ENCODE assay signal across 8 cellular contexts in the genomic region with DNA sequence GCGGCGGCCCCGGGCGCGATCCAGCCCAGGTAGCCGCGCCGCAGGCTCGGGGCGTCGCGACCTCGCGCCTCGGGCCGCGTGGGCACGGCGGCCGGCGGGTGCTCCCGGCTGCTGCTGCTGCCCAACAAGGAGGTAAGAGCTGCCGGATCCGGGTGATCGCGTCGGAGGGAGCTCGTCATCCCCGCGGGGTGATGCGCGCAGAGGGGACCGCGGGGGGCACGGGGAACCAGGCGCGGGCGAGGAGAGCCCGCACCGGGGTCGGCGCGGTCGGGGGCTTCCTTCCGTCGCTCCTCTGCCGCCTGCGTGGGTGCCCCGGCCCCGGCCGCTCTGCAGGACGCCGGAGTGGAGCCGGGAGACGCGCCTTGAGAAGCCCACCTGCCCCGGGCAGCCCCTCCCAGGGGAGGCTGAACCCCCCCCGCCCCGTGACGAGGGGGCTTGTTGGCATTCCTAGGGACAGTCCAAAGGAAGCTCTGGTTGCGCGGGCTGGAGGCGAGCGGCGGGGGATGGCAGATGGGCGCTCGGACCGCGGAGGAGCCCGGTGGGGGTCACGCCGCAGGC.
A peak's percentile ranks its signal among the peaks of the same experiment; 100 is the strongest.
DNase-seq lines count a peak whose midpoint lies in the region; ATAC-seq and TF ChIP-seq lines count a peak whose summit lies in the region.

No MANE protein-coding gene starts in this region.

- H2BK120ac ChIP-seq in H9 (ENCODE audit: low read depth, low read length, poor library complexity, severe bottlenecking), result no peak overlapping the region
- H2BK120ac ChIP-seq in mesenchymal stem cell (ENCODE audit: low read depth, low read length), result peak overlapping the region; percentile 11

- no peak overlapping the region for H2BK5ac ChIP-seq in H9 (ENCODE audit: insufficient read length, low read length)
- H2BK5ac ChIP-seq in mesenchymal stem cell (ENCODE audit: low read depth, low read length, poor library complexity, severe bottlenecking), result no peak overlapping the region

- H3K27me3 Mint-ChIP-seq in H9 (ENCODE audit: low read depth) (peaks cover 11% of the 10 kb centered on the region), chondrocyte (ENCODE audit: low read depth) (peaks cover 1% of the 10 kb centered on the region)

- H2BK15ac ChIP-seq in H9 (ENCODE audit: low read depth, low read length), result no peak overlapping the region
- peak overlapping the region; percentile 81 for H2BK15ac ChIP-seq in mesenchymal stem cell (ENCODE audit: low read depth, poor library complexity, severe bottlenecking)

- no peak overlapping the region for H3K9ac ChIP-seq in H9 (ENCODE audit: extremely low read depth, insufficient read length, low read length)
- peak overlapping the region; percentile 82 for H3K9ac ChIP-seq in mesenchymal stem cell (ENCODE audit: low read length)

- no peak overlapping the region for H3K56ac ChIP-seq in H9 (ENCODE audit: insufficient read length, low read depth, low read length)

- TF ChIP-seq EP300 in upper lobe of left lung (IDR thresholded peaks at IDR 0.05), result no peak

- H4K91ac ChIP-seq in H9 (ENCODE audit: insufficient read length, low read depth, low read length), result no peak overlapping the region
- peak overlapping the region; percentile 11 for H4K91ac ChIP-seq in mesenchymal stem cell (ENCODE audit: low read length)

- H2AK5ac ChIP-seq in H9 (ENCODE audit: insufficient read length, low read length) (no peak overlapping the region), mesenchymal stem cell (ENCODE audit: low read length, severe bottlenecking) (no peak overlapping the region)

- H3K4me2 ChIP-seq in H9 (ENCODE audit: insufficient read depth, insufficient read length, low read length) (peak overlapping the region; percentile 79), PC-9 (peak overlapping the region; percentile 84), mesenchymal stem cell (ENCODE audit: low read length, poor library complexity, severe bottlenecking) (peak overlapping the region; percentile 74)

- H4K20me1 ChIP-seq in H9 (ENCODE audit: control insufficient read depth, insufficient read depth, insufficient read length) (no peaks in the 10 kb centered on the region), PC-9 (ENCODE audit: insufficient read depth) (0 out of 2 replicates have a peak, but pooled peaks cover 3% of the 10 kb centered on the region)

- no peak for TF ChIP-seq CTCF in H9 (conservative IDR thresholded peaks at IDR 0.05)
- no peak for TF ChIP-seq CTCF in PC-9 (conservative IDR thresholded peaks at IDR 0.05)
- no peak for TF ChIP-seq CTCF in chondrocyte (IDR thresholded peaks at IDR 0.05)
- TF ChIP-seq CTCF in upper lobe of left lung (IDR thresholded peaks at IDR 0.05), result no peak

- no peaks in the 10 kb centered on the region for H3K9me3 Mint-ChIP-seq in H9
- H3K9me3 Mint-ChIP-seq in chondrocyte (ENCODE audit: low read depth), result no peaks in the 10 kb centered on the region

- peak overlapping the region; percentile 97 for H3K4me3 ChIP-seq in PC-9
- H3K4me3 ChIP-seq in mesenchymal stem cell (ENCODE audit: insufficient read depth in 1 of 2, low read depth in 1 of 2, low read length in 2 of 2), result peak overlapping the region; percentile 80 to 86
- H3K4me3 ChIP-seq in upper lobe of left lung, result peak overlapping the region; percentile 80 to 98 (median 96)

- no peaks in the 10 kb centered on the region for H3F3A ChIP-seq in PC-9 (ENCODE audit: insufficient read depth, low read depth)

- H3K4me1 ChIP-seq in H9 (ENCODE audit: insufficient read depth, low read length) (peaks cover 2% of the 10 kb centered on the region; the same call in 1 of the 2 replicates), PC-9 (replicated peaks; ENCODE audit: insufficient read depth) (peaks cover 12% of the 10 kb centered on the region), mesenchymal stem cell (ENCODE audit: control insufficient read depth, insufficient read depth, low read depth, low read length) (peaks cover 18% of the 10 kb centered on the region), upper lobe of left lung (peaks cover 28 to 56% (median 35%) of the 10 kb centered on the region in 4 donors)

- peak overlapping the region; percentile 70 to 86 for H3K4me3 Mint-ChIP-seq in H9
- H3K4me3 Mint-ChIP-seq in chondrocyte (ENCODE audit: unreplicated experiment), result peak overlapping the region; percentile 73

- H3K9me2 ChIP-seq in PC-9 (ENCODE audit: insufficient read depth), result no peaks in the 10 kb centered on the region

- H3K79me1 ChIP-seq in H9 (ENCODE audit: insufficient read depth, low read depth, low read length, poor library complexity, severe bottlenecking) (peaks cover 3% of the 10 kb centered on the region), mesenchymal stem cell (replicated peaks; ENCODE audit: low read length, poor library complexity, severe bottlenecking) (peaks cover 20% of the 10 kb centered on the region)

- H3K36me3 Mint-ChIP-seq in H9 (ENCODE audit: insufficient read depth in 1 of 3, low read depth in 3 of 3) (no peaks in the 10 kb centered on the region), chondrocyte (ENCODE audit: low read depth) (no peaks in the 10 kb centered on the region)

- no CpG with 5 or more reads among the region's 72 CpGs for WGBS in H9 (ENCODE audit: extremely low coverage, insufficient read length, low lambda C conversion rate)
- 0% methylated on average over 36 of the region's 72 CpGs for WGBS in mesenchymal stem cell
- 0% methylated on average over 42 of the region's 72 CpGs; no CpG with 5 or more reads in 1 of the 2 donors for WGBS in upper lobe of left lung, 2 donors

- H3K23ac ChIP-seq in H9 (ENCODE audit: insufficient read length, low read depth, low read length) (no peak overlapping the region), mesenchymal stem cell (ENCODE audit: low read length in 2 of 2) (peak overlapping the region; percentile 79 to 84)

- H4K5ac ChIP-seq in H9 (ENCODE audit: insufficient read length, low read depth, low read length), result no peak overlapping the region

- TF ChIP-seq POLR2A in upper lobe of left lung (IDR thresholded peaks at IDR 0.05), result no peak

- H2BK12ac ChIP-seq in H9 (ENCODE audit: insufficient read length, low read depth, low read length) (no peak overlapping the region), mesenchymal stem cell (ENCODE audit: low read length in 2 of 2) (peak overlapping the region in 1 of 2 experiments; percentile 55)

- POLR2A ChIA-PET in PC-9 (lab: Charles Lee; ENCODE audit: unreplicated experiment), result interaction anchor here (0.5 to 1.1 kb wide), 3 partner anchors 17 to 297 kb away, joined by 3 to 8 read pairs (median 4); no protein-coding TSS in a partner anchor

- H3K27ac ChIP-seq in H9 (ENCODE audit: insufficient read length, low read depth, low read length) (no peak overlapping the region), PC-9 (peak overlapping the region; percentile 41), mesenchymal stem cell (ENCODE audit: low read length, poor library complexity, severe bottlenecking) (peak overlapping the region; percentile 40), upper lobe of left lung (peak overlapping the region; percentile 90 to 94 (median 92))

- DNase-seq in COLO668 (lab: John Stamatoyannopoulos, UW; ENCODE audit: unreplicated experiment), result peak; percentile 55
- no peak for DNase-seq in H9
- no peak for DNase-seq in PC-9
- DNase-seq in chondrocyte (ENCODE audit: low spot score), result no peak
- no peak for DNase-seq in mesenchymal stem cell
- DNase-seq in upper lobe of left lung, result no peak
- no peak for DNase-seq in AG08395 (ENCODE audit: low spot score)
- no peak for DNase-seq in LoVo (ENCODE audit: low spot score)

- H3K4me1 Mint-ChIP-seq in H9 (peaks cover 43 to 46% of the 10 kb centered on the region in 2 experiments), chondrocyte (ENCODE audit: low read depth) (peaks cover 36% of the 10 kb centered on the region)

- H3T11ph ChIP-seq in H9 (ENCODE audit: low read length), result no peak overlapping the region

- no TSS peak for BruUV-seq in PC-9 (replicated peaks; lab: Mats Ljungman, UMichigan)

- H3K79me2 ChIP-seq in H9 (ENCODE audit: insufficient read depth, low read length), result peaks cover 11% of the 10 kb centered on the region; the same call in 1 of the 2 replicates
- H3K79me2 ChIP-seq in PC-9 (ENCODE audit: low read depth), result peaks cover 11% of the 10 kb centered on the region

- no peak overlapping the region for H2AFZ ChIP-seq in H9 (ENCODE audit: low read length)
- peak overlapping the region; percentile 98 for H2AFZ ChIP-seq in PC-9
- H2AFZ ChIP-seq in mesenchymal stem cell (ENCODE audit: low read depth, low read length), result peak overlapping the region; percentile 89

- no peak overlapping the region for H3K18ac ChIP-seq in H9 (ENCODE audit: insufficient read length, low read depth, low read length)
- H3K18ac ChIP-seq in mesenchymal stem cell (ENCODE audit: low read depth in 1 of 2, low read length in 2 of 2), result peak overlapping the region; percentile 88 to 95

- H3K9me3 ChIP-seq in H9 (ENCODE audit: control insufficient read depth, low read depth, low read length) (no peaks in the 10 kb centered on the region), PC-9 (ENCODE audit: insufficient read depth, low read depth) (no peaks in the 10 kb centered on the region), mesenchymal stem cell (ENCODE audit: control insufficient read depth, low read length) (no peaks in the 10 kb centered on the region), upper lobe of left lung (no peaks in the 10 kb centered on the region)

- CTCF ChIA-PET in PC-9 (lab: Charles Lee), result interaction anchor here (0.7 to 1.5 kb wide), 7 partner anchors 69 to 331 kb away, joined by 3 to 6 read pairs (median 4); no protein-coding TSS in a partner anchor

- peak in 1 of 2 donors; percentile 0 for ATAC-seq in upper lobe of left lung (ENCODE audit: low FRiP score in 2 of 2)

- H4K8ac ChIP-seq in H9 (replicated peaks; ENCODE audit: insufficient read length, low read depth, low read length) (no peak overlapping the region), mesenchymal stem cell (ENCODE audit: low read length) (peak overlapping the region; percentile 35)

- H3K4ac ChIP-seq in H9 (ENCODE audit: low read depth, low read length), result no peak overlapping the region
- H3K4ac ChIP-seq in mesenchymal stem cell (ENCODE audit: low read depth in 1 of 2, low read length in 2 of 2), result peak overlapping the region in 1 of 2 experiments; percentile 6

- no peak overlapping the region for H2BK20ac ChIP-seq in H9 (ENCODE audit: low read depth, low read length, poor library complexity, severe bottlenecking)

- H3K27ac Mint-ChIP-seq in H9, result no peak overlapping the region
- no peak overlapping the region for H3K27ac Mint-ChIP-seq in chondrocyte (ENCODE audit: unreplicated experiment)

- no peaks in the 10 kb centered on the region for H3K36me3 ChIP-seq in PC-9 (ENCODE audit: low read depth)
- no peaks in the 10 kb centered on the region for H3K36me3 ChIP-seq in mesenchymal stem cell (ENCODE audit: control insufficient read depth in 1 of 2, insufficient read depth in 2 of 2, low read depth in 1 of 2, low read length in 2 of 2)
- no peaks in the 10 kb centered on the region for H3K36me3 ChIP-seq in upper lobe of left lung

- H3K14ac ChIP-seq in H9 (ENCODE audit: insufficient read depth, low read length) (peak overlapping the region; percentile 10; the same call in 1 of the 2 replicates), mesenchymal stem cell (ENCODE audit: low read length in 2 of 2) (peak overlapping the region in 1 of 2 experiments; percentile 83)

- intact Hi-C loops in PC-9 (cut with micrococcal nuclease; ENCODE audit: unreplicated experiment), result no loop called here

- H3K23me2 ChIP-seq in H9 (ENCODE audit: insufficient read length, low read depth, low read length, poor library complexity, severe bottlenecking), result peaks cover 11% of the 10 kb centered on the region

- no peaks in the 10 kb centered on the region for H3K27me3 ChIP-seq in H9 (ENCODE audit: insufficient read depth, low read length)
- no peaks in the 10 kb centered on the region for H3K27me3 ChIP-seq in PC-9 (ENCODE audit: insufficient read depth, low read depth)
- H3K27me3 ChIP-seq in mesenchymal stem cell (ENCODE audit: control insufficient read depth in 1 of 2, insufficient read depth in 1 of 2, low read length in 2 of 2), result no peaks in the 10 kb centered on the region
- H3K27me3 ChIP-seq in upper lobe of left lung, result no peaks in the 10 kb centered on the region
